In the genomic region with DNA sequence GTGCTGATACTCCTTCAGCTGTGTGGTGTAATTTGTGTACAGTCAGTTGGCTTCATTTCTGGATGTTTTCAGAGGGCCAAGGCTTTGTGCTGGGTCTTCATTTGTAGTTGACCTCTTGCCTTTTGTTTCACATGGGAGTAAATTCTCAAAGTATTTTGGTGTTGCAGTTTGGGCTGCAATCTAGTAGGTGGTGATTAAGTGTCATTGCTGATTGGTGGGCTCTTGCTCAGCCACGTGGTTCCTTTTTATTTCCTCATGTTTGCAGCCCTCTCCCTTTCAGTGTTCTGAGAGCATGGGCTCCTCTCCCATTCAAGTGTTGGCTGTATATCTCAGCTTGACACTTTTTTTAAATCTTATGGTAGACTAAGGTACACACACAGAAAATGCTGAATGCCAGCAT, we compare ENCODE assay signal across 2 cellular contexts.
TF ChIP-seq lines count a peak whose summit lies in the region.

No MANE protein-coding gene starts in this region.

TF ChIP-seq in IMR-90, 13 proteins besides CTCF, POLR2A, EP300 and RAD21:
- TF ChIP-seq, protein P1, sequence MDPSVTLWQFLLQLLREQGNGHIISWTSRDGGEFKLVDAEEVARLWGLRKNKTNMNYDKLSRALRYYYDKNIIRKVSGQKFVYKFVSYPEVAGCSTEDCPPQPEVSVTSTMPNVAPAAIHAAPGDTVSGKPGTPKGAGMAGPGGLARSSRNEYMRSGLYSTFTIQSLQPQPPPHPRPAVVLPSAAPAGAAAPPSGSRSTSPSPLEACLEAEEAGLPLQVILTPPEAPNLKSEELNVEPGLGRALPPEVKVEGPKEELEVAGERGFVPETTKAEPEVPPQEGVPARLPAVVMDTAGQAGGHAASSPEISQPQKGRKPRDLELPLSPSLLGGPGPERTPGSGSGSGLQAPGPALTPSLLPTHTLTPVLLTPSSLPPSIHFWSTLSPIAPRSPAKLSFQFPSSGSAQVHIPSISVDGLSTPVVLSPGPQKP (IDR thresholded peaks at IDR 0.05; ENCODE audit: borderline replicate concordance, low read depth, low read length), result no peak
- TF ChIP-seq FOS (IDR thresholded peaks at IDR 0.05; ENCODE audit: low read depth, low read length) (no peak), RFX5 (IDR thresholded peaks at IDR 0.05; ENCODE audit: low read depth, low read length) (no peak), MXI1 (IDR thresholded peaks at IDR 0.05; ENCODE audit: borderline replicate concordance, low read depth, low read length) (no peak), NFE2L2 (IDR thresholded peaks at IDR 0.05; ENCODE audit: low read depth, low read length) (no peak), MAFK (IDR thresholded peaks at IDR 0.05; ENCODE audit: low read depth, low read length) (no peak), RCOR1 (IDR thresholded peaks at IDR 0.05; ENCODE audit: insufficient replicate concordance, low read length) (no peak), BHLHE40 (IDR thresholded peaks at IDR 0.05; ENCODE audit: low read depth, low read length) (no peak), CHD1 (IDR thresholded peaks at IDR 0.05; ENCODE audit: low read depth, low read length) (no peak), CEBPB (IDR thresholded peaks at IDR 0.05; ENCODE audit: low read depth, low read length) (no peak), MAZ (IDR thresholded peaks at IDR 0.05; ENCODE audit: borderline replicate concordance, low read depth, low read length) (no peak), SMC3 (IDR thresholded peaks at IDR 0.05; ENCODE audit: low read depth, low read length) (no peak)
- TF ChIP-seq, protein P2, sequence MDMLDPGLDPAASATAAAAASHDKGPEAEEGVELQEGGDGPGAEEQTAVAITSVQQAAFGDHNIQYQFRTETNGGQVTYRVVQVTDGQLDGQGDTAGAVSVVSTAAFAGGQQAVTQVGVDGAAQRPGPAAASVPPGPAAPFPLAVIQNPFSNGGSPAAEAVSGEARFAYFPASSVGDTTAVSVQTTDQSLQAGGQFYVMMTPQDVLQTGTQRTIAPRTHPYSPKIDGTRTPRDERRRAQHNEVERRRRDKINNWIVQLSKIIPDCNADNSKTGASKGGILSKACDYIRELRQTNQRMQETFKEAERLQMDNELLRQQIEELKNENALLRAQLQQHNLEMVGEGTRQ (IDR thresholded peaks at IDR 0.05; ENCODE audit: low read depth, low read length), result no peak

TF ChIP-seq in WTC11, 78 proteins besides CTCF, POLR2A, EP300 and RAD21 (continued from another document):
- TF ChIP-seq AFF4 (CRISPR knock-in tag; IDR thresholded peaks at IDR 0.05; ENCODE audit: borderline replicate concordance) (no peak), ZBTB43 (CRISPR knock-in tag; IDR thresholded peaks at IDR 0.05) (no peak), ZNF423 (CRISPR knock-in tag; IDR thresholded peaks at IDR 0.05) (no peak), USF1 (CRISPR knock-in tag; IDR thresholded peaks at IDR 0.05) (no peak), ZNF512 (CRISPR knock-in tag; IDR thresholded peaks at IDR 0.05; ENCODE audit: borderline replicate concordance) (no peak), ATF2 (CRISPR knock-in tag; IDR thresholded peaks at IDR 0.05; ENCODE audit: borderline replicate concordance, low read depth) (no peak), FOXJ3 (CRISPR knock-in tag; IDR thresholded peaks at IDR 0.05; ENCODE audit: borderline replicate concordance) (no peak), FOXK1 (CRISPR knock-in tag; IDR thresholded peaks at IDR 0.05) (no peak), NR3C1 (CRISPR knock-in tag; conservative IDR thresholded peaks at IDR 0.05; ENCODE audit: low read depth) (no peak), SMAD4 (CRISPR knock-in tag; IDR thresholded peaks at IDR 0.05) (no peak), TCF7 (CRISPR knock-in tag; IDR thresholded peaks at IDR 0.05; ENCODE audit: low read depth) (no peak), JAZF1 (CRISPR knock-in tag; IDR thresholded peaks at IDR 0.05) (no peak)
TF ChIP-seq in WTC11: peak in this region for 0.
